In the genomic region with DNA sequence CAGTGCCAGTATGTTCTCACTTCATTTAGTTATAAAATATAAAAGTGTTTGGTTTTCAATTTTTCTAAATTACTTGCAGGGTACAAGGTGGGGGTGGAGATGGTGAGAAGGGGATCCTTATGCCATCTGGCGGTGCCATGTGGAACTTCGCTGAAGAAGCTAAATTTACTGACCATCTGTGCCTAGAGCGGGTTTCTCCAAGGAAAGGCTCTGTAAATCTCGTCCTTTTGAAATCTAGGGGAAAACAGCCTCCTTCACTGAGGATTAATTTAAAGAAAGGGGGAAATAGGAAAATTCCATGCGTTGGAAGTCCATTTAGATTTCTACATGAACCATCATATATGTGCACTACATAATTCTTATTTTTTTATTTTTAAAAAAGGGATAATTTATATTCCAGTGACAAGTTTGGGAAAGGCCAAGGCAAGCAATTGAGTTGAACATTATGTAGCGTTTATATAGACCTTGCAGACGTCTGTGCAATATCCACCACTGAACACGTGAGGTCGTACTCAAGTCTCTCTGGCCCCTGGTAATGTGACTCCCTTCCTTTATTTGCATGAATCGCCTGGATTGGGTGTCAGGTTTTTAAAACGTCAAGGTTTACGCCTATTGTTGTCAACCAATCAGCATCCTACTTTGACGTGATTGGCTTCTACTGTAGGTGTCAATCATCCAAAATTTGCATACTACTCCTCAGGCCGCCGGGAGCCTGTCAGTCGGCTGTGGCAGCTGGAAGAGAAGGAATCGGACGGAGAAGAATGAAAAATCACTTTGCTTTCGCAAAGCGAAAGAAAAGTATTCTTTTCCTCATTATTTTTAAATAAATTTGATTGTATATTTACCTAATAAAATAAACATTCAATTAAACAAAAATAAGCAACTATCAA, we compare ENCODE assay signal across 8 cellular contexts.
A peak's percentile ranks its signal among the peaks of the same experiment; 100 is the strongest.
DNase-seq lines count a peak whose midpoint lies in the region; ATAC-seq and TF ChIP-seq lines count a peak whose summit lies in the region.

No MANE protein-coding gene starts in this region.

- H3K4me3 ChIP-seq in RWPE2 (ENCODE audit: severe bottlenecking) (no peak overlapping the region), muscle layer of colon (ENCODE audit: low read depth in 1 of 2, low read length in 2 of 2) (peak overlapping the region in 1 of 2 donors; percentile 68)

- H3K9me3 ChIP-seq in RWPE2 (ENCODE audit: severe bottlenecking) (no peaks in the 10 kb centered on the region), muscle layer of colon (ENCODE audit: low read length) (no peaks in the 10 kb centered on the region)

- DNase-seq in AG20443 (ENCODE audit: low spot score) (peak; percentile 88), GM13976 (ENCODE audit: low spot score) (no peak), NCI-H1092 (lab: John Stamatoyannopoulos, UW) (peak; percentile 100), RWPE2 (ENCODE audit: low spot score) (peak; percentile 81), ecto neural progenitor cell (ENCODE audit: low spot score) (peak; percentile 86), NK-92 (lab: John Stamatoyannopoulos, UW; ENCODE audit: unreplicated experiment) (no peak)

- ATAC-seq in RWPE2 (ENCODE audit: low read depth) (peak; percentile 75), HG03280 (IDR thresholded peaks at IDR 0.05; ENCODE audit: unreplicated experiment) (no peak)

- no peak overlapping the region for H3K9ac ChIP-seq in muscle layer of colon (ENCODE audit: low read length)

- H3K27me3 ChIP-seq in RWPE2 (ENCODE audit: insufficient read depth, poor library complexity, severe bottlenecking) = peaks cover 11% of the 10 kb centered on the region
- H3K27me3 ChIP-seq in muscle layer of colon (ENCODE audit: control insufficient read depth in 1 of 2, insufficient read depth in 2 of 2, low read length in 2 of 2) = peaks cover 4 to 27% of the 10 kb centered on the region in 2 donors

- H3K4me1 ChIP-seq in RWPE2 (ENCODE audit: insufficient read depth, poor library complexity, severe bottlenecking) = peaks cover 14% of the 10 kb centered on the region
- H3K4me1 ChIP-seq in muscle layer of colon (ENCODE audit: insufficient read depth, low read length) = peaks cover 60% of the 10 kb centered on the region

- TF ChIP-seq CTCF in GM13976 (IDR thresholded peaks at IDR 0.05; ENCODE audit: borderline replicate concordance, control extremely low read depth, extremely low read depth, insufficient read depth, missing control alignments) (peak; percentile 37), RWPE2 (IDR thresholded peaks at IDR 0.05; ENCODE audit: poor library complexity, severe bottlenecking) (peak; percentile 89)

- in situ Hi-C loops in GM13976 (cut with MboI; ENCODE audit: low sequenced_read_pairs, unreplicated experiment) = loop anchor here (10.0 to 25.0 kb wide), 2 partner anchors 280 to 593 kb away; no protein-coding TSS in a partner anchor

- H3K27ac ChIP-seq in RWPE2 (ENCODE audit: poor library complexity, severe bottlenecking) (no peak overlapping the region), muscle layer of colon (ENCODE audit: low read depth, low read length) (peak overlapping the region; percentile 92)

- H3K36me3 ChIP-seq in RWPE2 (ENCODE audit: low read depth) = no peaks in the 10 kb centered on the region
- no peaks in the 10 kb centered on the region for H3K36me3 ChIP-seq in muscle layer of colon (ENCODE audit: insufficient read depth, low read length)

Comparison
In these comparisons a context has a peak if more than half of its experiments do, and no peak if none do; other contexts are left out.
1. DNase-seq: peak in AG20443 (single experiment), NCI-H1092 (single experiment), RWPE2 (single experiment) and ecto neural progenitor cell (single experiment); none in GM13976 (single experiment) and NK-92 (single experiment).